In genomic region chr11:72743321-72744221, GRCh38 we compare ENCODE assay signal across 9 cellular contexts. TPM values are rescaled to one million over a fixed set of nuclear protein-coding genes. Genes with fewer than 3 reads are reported as not detected.
DNase-seq lines count a peak whose midpoint lies in the region; ATAC-seq, FAIRE-seq and TF ChIP-seq lines count a peak whose summit lies in the region.
"Had no signal": no experiment of that assay in that cellular context is flagged by ENCODE, and none has a peak within 500 bp of the region (broad histone marks: within the 10 kb centered on the region; RNA-seq: fewer than 3 reads in every experiment).

No MANE protein-coding gene starts in this region.

- H3K4me3 ChIP-seq in thyroid gland (replicated peaks in 1 of 3) = no peak overlapping the region
- H3K4me3 ChIP-seq: heart right ventricle had no signal

- peak in 1 of 2 donors; percentile 41 for ATAC-seq in activated naive CD4-positive, alpha-beta T cell treated with anti-CD3 and anti-CD28 coated beads, Interleukin-2, amount 50 U/mL, for 72 hours
- peak; percentile 42 for ATAC-seq in HG03135 (IDR thresholded peaks at IDR 0.05; ENCODE audit: unreplicated experiment)
- ATAC-seq in activated CD8-positive, alpha-beta T cell treated with anti-CD3 and anti-CD28 coated beads for 36 hours = peak; percentile 70
- ATAC-seq: heart right ventricle had no signal

- peak overlapping the region; percentile 81 to 93 for H3K27ac Mint-ChIP-seq in activated naive CD4-positive, alpha-beta T cell treated with anti-CD3 and anti-CD28 coated beads, Interleukin-2, amount 50 U/mL, for 72 hours
- peak overlapping the region; percentile 85 for H3K27ac Mint-ChIP-seq in activated CD8-positive, alpha-beta T cell treated with anti-CD3 and anti-CD28 coated beads for 36 hours

- no peaks in the 10 kb centered on the region for H3K36me3 ChIP-seq in thyroid gland
- H3K36me3 ChIP-seq: heart right ventricle had no signal

- no peak overlapping the region for H3K4me3 Mint-ChIP-seq in activated CD8-positive, alpha-beta T cell treated with anti-CD3 and anti-CD28 coated beads for 36 hours

- H3K27me3 Mint-ChIP-seq in activated CD8-positive, alpha-beta T cell treated with anti-CD3 and anti-CD28 coated beads for 36 hours = no peaks in the 10 kb centered on the region

- H3K27me3 ChIP-seq in thyroid gland = no peaks in the 10 kb centered on the region
- H3K27me3 ChIP-seq: heart right ventricle had no signal

- POLR2A ChIA-PET in activated CD8-positive, alpha-beta T cell treated with anti-CD3 and anti-CD28 coated beads for 36 hours (lab: Charles Lee) = no interaction called here

- peak overlapping the region; percentile 2 to 89 (median 24) for H3K27ac ChIP-seq in thyroid gland

- TF ChIP-seq POLR2A in thyroid gland (IDR thresholded peaks at IDR 0.05) = no peak

- WGBS in thyroid gland, 2 donors = 71 to 76% methylated on average over 4 to 6 of the region's 6 CpGs

- no peak for FAIRE-seq in urothelium cell line (lab: Jason Lieb, UNC)

- H3K9me3 Mint-ChIP-seq in activated naive CD4-positive, alpha-beta T cell treated with anti-CD3 and anti-CD28 coated beads, Interleukin-2, amount 50 U/mL, for 72 hours = no peaks in the 10 kb centered on the region
- no peaks in the 10 kb centered on the region for H3K9me3 Mint-ChIP-seq in activated CD8-positive, alpha-beta T cell treated with anti-CD3 and anti-CD28 coated beads for 36 hours

- no peaks in the 10 kb centered on the region for H3K36me3 Mint-ChIP-seq in activated naive CD4-positive, alpha-beta T cell treated with anti-CD3 and anti-CD28 coated beads, Interleukin-2, amount 50 U/mL, for 72 hours
- no peaks in the 10 kb centered on the region for H3K36me3 Mint-ChIP-seq in activated CD8-positive, alpha-beta T cell treated with anti-CD3 and anti-CD28 coated beads for 36 hours (ENCODE audit: low read depth)

- peaks cover 56 to 83% of the 10 kb centered on the region in 2 donors for H3K4me1 ChIP-seq in thyroid gland

- DNase-seq in activated naive CD4-positive, alpha-beta T cell treated with anti-CD3 and anti-CD28 coated beads, Interleukin-2, amount 50 U/mL, for 72 hours (ENCODE audit: low spot score in 2 of 2) = no peak
- DNase-seq in activated naive CD4-positive, alpha-beta T cell treated with anti-CD3 and anti-CD28 coated beads, Interleukin-2, amount 50 U/mL, for 16 hours = no peak
- peak; percentile 41 for DNase-seq in activated CD8-positive, alpha-beta T cell treated with anti-CD3 and anti-CD28 coated beads for 36 hours
- DNase-seq in thyroid gland (no peak), urothelium cell line (ENCODE audit: low spot score) (no peak), NCI-H446 treated with DMSO at 0.1 percent for 48 hours (lab: John Stamatoyannopoulos, UW) (no peak), A172 (ENCODE audit: low spot score) (no peak)
- DNase-seq: heart right ventricle had no signal

- H3K9me3 ChIP-seq in thyroid gland = no peaks in the 10 kb centered on the region
- H3K9me3 ChIP-seq: heart right ventricle had no signal

- peaks cover 52% of the 10 kb centered on the region for H3K4me1 Mint-ChIP-seq in activated CD8-positive, alpha-beta T cell treated with anti-CD3 and anti-CD28 coated beads for 36 hours (ENCODE audit: low read depth)

- intact Hi-C loops in activated CD8-positive, alpha-beta T cell treated with anti-CD3 and anti-CD28 coated beads for 36 hours (cut with micrococcal nuclease) = no loop called here
- intact Hi-C loops in thyroid gland (cut with DNase I) = no loop called here

- no peak for TF ChIP-seq CTCF in activated CD8-positive, alpha-beta T cell treated with anti-CD3 and anti-CD28 coated beads for 36 hours (IDR thresholded peaks at IDR 0.05)
- TF ChIP-seq CTCF in thyroid gland (IDR thresholded peaks at IDR 0.05) = no peak

- CTCF ChIA-PET in activated CD8-positive, alpha-beta T cell treated with anti-CD3 and anti-CD28 coated beads for 36 hours (lab: Charles Lee) = interaction anchor here (1.3 kb wide), 1 partner anchor 18 kb away, joined by 4 read pairs; no protein-coding TSS in a partner anchor

RNA-seq across cellular contexts. Expression of gene ARAP1, which starts 8.6 kb away (rescaled TPM):
- 100 to 1,000 TPM; 102 to 121 TPM for total RNA-seq in activated naive CD4-positive, alpha-beta T cell treated with anti-CD3 and anti-CD28 coated beads, Interleukin-2, amount 50 U/mL, for 72 hours
- 10 to 100 TPM; 77.7 to 91.5 TPM for total RNA-seq in activated CD8-positive, alpha-beta T cell treated with anti-CD3 and anti-CD28 coated beads for 36 hours
- 100 to 1,000 TPM in 3 of 4 donors, 10 to 100 TPM in 1; 90.3 to 146 (median 122) TPM for total RNA-seq in thyroid gland
- total RNA-seq in A172 (2014; rRNA removed; shearing (Covaris generic)) = 54.4 and 61.7 TPM in 2 replicates

RNA-seq across cellular contexts. Expression of gene STARD10, which starts 50.3 kb away (rescaled TPM):
- total RNA-seq in activated naive CD4-positive, alpha-beta T cell treated with anti-CD3 and anti-CD28 coated beads, Interleukin-2, amount 50 U/mL, for 72 hours = 10 to 100 TPM in 1 of 2 donors, 1 to 10 TPM in 1; 8.0 to 11.9 TPM
- total RNA-seq in activated CD8-positive, alpha-beta T cell treated with anti-CD3 and anti-CD28 coated beads for 36 hours = 1 to 10 TPM; 8.1 to 8.6 TPM
- total RNA-seq in thyroid gland = 100 to 1,000 TPM in 1 of 4 donors, 10 to 100 TPM in 3; 67.7 to 113 (median 82.0) TPM
- total RNA-seq in A172 (2014; rRNA removed; shearing (Covaris generic)) = 56.8 and 60.2 TPM in 2 replicates
